ENCODE assay signal across 10 cellular contexts in the genomic region with DNA sequence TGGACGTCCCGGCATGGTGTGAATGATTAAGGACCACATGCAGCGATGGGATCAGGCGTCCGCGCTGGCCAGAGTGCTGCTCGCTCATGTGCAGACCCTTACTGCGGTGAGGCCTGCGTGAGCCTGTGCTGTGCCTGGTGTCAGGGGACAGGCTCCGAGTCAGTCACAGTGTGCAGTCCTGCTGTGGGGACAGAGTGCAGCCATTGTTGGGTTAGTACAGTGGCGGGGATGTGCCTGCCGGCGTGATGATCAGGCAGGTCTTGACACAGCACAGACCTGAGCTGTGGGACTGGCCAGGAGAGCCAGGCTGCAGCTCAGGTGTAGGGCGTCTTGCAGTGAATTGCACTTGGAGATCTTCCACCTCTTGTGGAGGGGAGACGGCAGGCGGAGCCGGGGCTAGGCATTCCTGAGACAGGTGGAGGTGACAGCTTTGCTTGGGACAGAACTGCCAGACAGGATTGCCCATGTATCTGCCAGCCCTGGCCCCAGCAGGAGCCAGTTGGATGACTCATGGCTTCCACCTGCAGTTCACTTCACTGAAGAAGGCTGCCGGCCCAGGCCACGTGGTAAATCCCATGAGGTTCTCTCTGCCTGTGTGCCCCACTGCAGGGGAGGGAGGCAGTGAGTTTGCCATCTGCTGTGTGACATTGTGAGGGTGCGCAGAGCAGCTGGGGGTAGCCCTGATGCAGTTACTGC. TPM values are rescaled to one million over a fixed set of nuclear protein-coding genes. Genes with fewer than 3 reads are reported as not detected.
A peak's percentile ranks its signal among the peaks of the same experiment; 100 is the strongest.
DNase-seq lines count a peak whose midpoint lies in the region; ATAC-seq and TF ChIP-seq lines count a peak whose summit lies in the region.
"Had no signal": no experiment of that assay in that cellular context is flagged by ENCODE, and none has a peak within 500 bp of the region (broad histone marks: within the 10 kb centered on the region; RNA-seq: fewer than 3 reads in every experiment).

No MANE protein-coding gene starts in this region.

- H3K4me1 Mint-ChIP-seq in chondrocyte (ENCODE audit: low read depth): peaks cover 12% of the 10 kb centered on the region
- H3K4me1 Mint-ChIP-seq in mesothelial cell of epicardium: peaks cover 2% of the 10 kb centered on the region

- H3K36me3 Mint-ChIP-seq in chondrocyte (ENCODE audit: low read depth): peaks cover 29% of the 10 kb centered on the region
- H3K36me3 Mint-ChIP-seq in mesothelial cell of epicardium: peaks cover 21% of the 10 kb centered on the region

- H3K9me3 Mint-ChIP-seq in chondrocyte (ENCODE audit: low read depth) (no peaks in the 10 kb centered on the region), mesothelial cell of epicardium (no peaks in the 10 kb centered on the region)
- H3K9me3 Mint-ChIP-seq: nephron progenitor cell; T-helper 2 cell treated with Interferon-gamma antibody and Interleukin-4, amounts not matched to agents 5 μg/mL and 100 μg/mL, for 36 hours had no signal

- H3K27me3 Mint-ChIP-seq in chondrocyte (ENCODE audit: low read depth) (no peaks in the 10 kb centered on the region), mesothelial cell of epicardium (ENCODE audit: low read depth) (no peaks in the 10 kb centered on the region)

- no peak for TF ChIP-seq CTCF in chondrocyte (IDR thresholded peaks at IDR 0.05)
- TF ChIP-seq CTCF in mesothelial cell of epicardium (IDR thresholded peaks at IDR 0.05; ENCODE audit: unreplicated experiment): no peak

- H3K4me3 Mint-ChIP-seq in chondrocyte (ENCODE audit: unreplicated experiment) (no peak overlapping the region), mesothelial cell of epicardium (no peak overlapping the region)
- H3K4me3 Mint-ChIP-seq: nephron progenitor cell; T-helper 2 cell treated with Interferon-gamma antibody and Interleukin-4, amounts not matched to agents 5 μg/mL and 100 μg/mL, for 36 hours had no signal

- peak; percentile 51 for DNase-seq in DMS79 (lab: John Stamatoyannopoulos, UW)
- peak; percentile 66 for DNase-seq in NCI-H2107 treated with DMSO at 0.1 percent for 48 hours (lab: John Stamatoyannopoulos, UW; ENCODE audit: unreplicated experiment)
- DNase-seq in chondrocyte (ENCODE audit: low spot score): peak; percentile 76
- peak in 33 of 56 donors; percentile 4 to 83 (median 44) for DNase-seq in nucleus accumbens (lab: John Stamatoyannopoulos, UW)
- no peak for DNase-seq in mesenteric fat pad (ENCODE audit: low spot score)
- no peak for DNase-seq in activated CD4-positive, alpha-beta T cell treated with anti-CD3 and anti-CD28 coated beads for 48 hours
- no peak for DNase-seq in mesothelial cell of epicardium (ENCODE audit: low spot score in 2 of 2, unreplicated experiment in 2 of 2)
- DNase-seq: nephron progenitor cell had no signal

- H3K27ac Mint-ChIP-seq in chondrocyte (ENCODE audit: unreplicated experiment): no peak overlapping the region
- no peak overlapping the region for H3K27ac Mint-ChIP-seq in mesothelial cell of epicardium
- H3K27ac Mint-ChIP-seq: nephron progenitor cell; T-helper 2 cell treated with Interferon-gamma antibody and Interleukin-4, amounts not matched to agents 5 μg/mL and 100 μg/mL, for 36 hours had no signal

- no peak for ATAC-seq in HG03139 (IDR thresholded peaks at IDR 0.05; ENCODE audit: unreplicated experiment)

RNA-seq across cellular contexts. Expression of gene TRMU, which starts 17.3 kb away (rescaled TPM):
- total RNA-seq in chondrocyte: 26.5 to 39.2 TPM (median 27.3 TPM) in 3 replicates
- total RNA-seq in mesenteric fat pad: 30.7 TPM
- 65.5 to 70.6 TPM (median 67.1 TPM) in 3 replicates for total RNA-seq in mesothelial cell of epicardium

RNA-seq across cellular contexts. Expression of gene GTSE1, which starts 56.2 kb away (rescaled TPM):
- total RNA-seq in chondrocyte (7.2 to 8.2 TPM (median 7.3 TPM) in 3 replicates), mesenteric fat pad (0.39 TPM), mesothelial cell of epicardium (15.3 to 18.7 TPM (median 16.7 TPM) in 3 replicates)

Comparison
In these comparisons a context has a peak if more than half of its experiments do, and no peak if none do; other contexts are left out.
1. DNase-seq: peak in DMS79 (single experiment), NCI-H2107 treated with DMSO at 0.1 percent for 48 hours (single experiment), chondrocyte (single experiment) and nucleus accumbens (33 of 56); none in mesenteric fat pad (single experiment), activated CD4-positive, alpha-beta T cell treated with anti-CD3 and anti-CD28 coated beads for 48 hours (single experiment) and mesothelial cell of epicardium (0 of 2).